In genomic region chr9:12759767-12760166, GRCh38 we compare ENCODE assay signal across 16 cellular contexts. TPM values are rescaled to one million over a fixed set of nuclear protein-coding genes. Genes with fewer than 3 reads are reported as not detected.
DNase-seq lines count a peak whose midpoint lies in the region; ATAC-seq and TF ChIP-seq lines count a peak whose summit lies in the region.
"Had no signal": no experiment of that assay in that cellular context is flagged by ENCODE, and none has a peak within 500 bp of the region (broad histone marks: within the 10 kb centered on the region; RNA-seq: fewer than 3 reads in every experiment).

No MANE protein-coding gene starts in this region.

- TF ChIP-seq EP300 in stomach (IDR thresholded peaks at IDR 0.05): no peak

- no peak overlapping the region for H3K4me3 ChIP-seq in fibroblast of mammary gland (ENCODE audit: control insufficient read depth, low read depth, low read length)
- H3K4me3 ChIP-seq in osteoblast (ENCODE audit: insufficient read depth, low read length): no peak overlapping the region
- H3K4me3 ChIP-seq in stomach: no peak overlapping the region
- H3K4me3 ChIP-seq: heart left ventricle, Peyer's patch had no signal

- peak overlapping the region; percentile 10 for H3K27ac ChIP-seq in osteoblast (ENCODE audit: low read depth, low read length)
- no peak overlapping the region for H3K27ac ChIP-seq in stomach
- H3K27ac ChIP-seq: heart left ventricle, Peyer's patch had no signal

- no peak overlapping the region for H3K4me2 ChIP-seq in osteoblast (ENCODE audit: insufficient read depth, low read length)

- TF ChIP-seq POLR2A in stomach (IDR thresholded peaks at IDR 0.05): no peak

- no peak for TF ChIP-seq CTCF in fibroblast of mammary gland (conservative IDR thresholded peaks at IDR 0.05; ENCODE audit: control insufficient read depth, insufficient read depth, low read depth, low read length)
- TF ChIP-seq CTCF in osteoblast (IDR thresholded peaks at IDR 0.05; ENCODE audit: extremely low read depth, low read depth, low read length): no peak
- no peak for TF ChIP-seq CTCF in stomach (IDR thresholded peaks at IDR 0.05)

- H4K20me1 ChIP-seq in osteoblast (ENCODE audit: insufficient read depth, low read length): no peaks in the 10 kb centered on the region

- H3K4me1 ChIP-seq in osteoblast (ENCODE audit: insufficient read depth, low read length) (peaks cover 12% of the 10 kb centered on the region), stomach (peaks cover 0 to 5% (median 0%) of the 10 kb centered on the region in 4 donors)
- H3K4me1 ChIP-seq: heart left ventricle, Peyer's patch had no signal

- H2AFZ ChIP-seq in osteoblast (ENCODE audit: low read length): no peak overlapping the region

- H3K36me3 ChIP-seq in osteoblast (ENCODE audit: insufficient read depth, low read length) (no peaks in the 10 kb centered on the region), stomach (no peaks in the 10 kb centered on the region)
- H3K36me3 ChIP-seq: heart left ventricle, Peyer's patch had no signal

- intact Hi-C loops in stomach (cut with DNase I; ENCODE audit: low total_unique reads): no loop called here

- DNase-seq in ELR (ENCODE audit: low read depth) (peak; percentile 20), NCI-H774 (lab: John Stamatoyannopoulos, UW) (peak; percentile 54), fibroblast of mammary gland (ENCODE audit: low read depth) (peak; percentile 59), osteoblast (ENCODE audit: insufficient read length, low spot score, missing footprints) (peak; percentile 21), NCI-H82 (lab: John Stamatoyannopoulos, UW) (no peak), NCI-H524 treated with DMSO at 0.1 percent for 48 hours (lab: John Stamatoyannopoulos, UW) (no peak), stomach (no peak)
- DNase-seq: activated CD4-positive, alpha-beta T cell treated with anti-CD3 and anti-CD28 coated beads, Interleukin-2, amount 50 U/mL, for 4 hours; activated gamma-delta T cell treated with Interleukin-2 at 50 U/mL for 16 hours; CD4-positive, CD25-positive, alpha-beta regulatory T cell; heart left ventricle; mesendoderm; Peyer's patch; posterior cingulate gyrus had no signal

- no peak for ATAC-seq in GM21447 (IDR thresholded peaks at IDR 0.05; ENCODE audit: unreplicated experiment)
- ATAC-seq: HCT116, heart left ventricle had no signal

- no peaks in the 10 kb centered on the region for H3K79me2 ChIP-seq in osteoblast (ENCODE audit: insufficient read depth, low read length)

- H3K27me3 ChIP-seq in osteoblast (ENCODE audit: insufficient read depth, low read length): no peaks in the 10 kb centered on the region
- H3K27me3 ChIP-seq in stomach: no peaks in the 10 kb centered on the region
- H3K27me3 ChIP-seq: heart left ventricle, Peyer's patch had no signal

- 32 to 48% (median 36%) methylated on average over 1 of the region's 1 CpG for WGBS in stomach, 5 donors

- H3K9me3 ChIP-seq in osteoblast (ENCODE audit: low read depth, low read length) (no peaks in the 10 kb centered on the region), stomach (no peaks in the 10 kb centered on the region)
- H3K9me3 ChIP-seq: heart left ventricle, Peyer's patch had no signal

RNA-seq across cellular contexts. Expression of gene LURAP1L, which starts 15.1 kb away (rescaled TPM):
- total RNA-seq in osteoblast: 88.3 and 107 TPM in 2 replicates
- 10 to 100 TPM; 19.3 to 32.2 (median 28.1) TPM for total RNA-seq in stomach
- 10 to 100 TPM in 2 of 3 donors, 1 to 10 TPM in 1; 6.7 to 11.9 (median 11.8) TPM for polyA plus RNA-seq in stomach
- total RNA-seq: CD4-positive, CD25-positive, alpha-beta regulatory T cell had no signal
- polyA plus RNA-seq: CD4-positive, CD25-positive, alpha-beta regulatory T cell had no signal

Comparison
In these comparisons a context has a peak if more than half of its experiments do, and no peak if none do; other contexts are left out.
1. DNase-seq: peak in ELR (single experiment), NCI-H774 (single experiment), fibroblast of mammary gland (single experiment) and osteoblast (single experiment); none in NCI-H82 (single experiment), NCI-H524 treated with DMSO at 0.1 percent for 48 hours (single experiment) and stomach (single experiment).